ENCODE assay signal across 19 cellular contexts in the genomic region with DNA sequence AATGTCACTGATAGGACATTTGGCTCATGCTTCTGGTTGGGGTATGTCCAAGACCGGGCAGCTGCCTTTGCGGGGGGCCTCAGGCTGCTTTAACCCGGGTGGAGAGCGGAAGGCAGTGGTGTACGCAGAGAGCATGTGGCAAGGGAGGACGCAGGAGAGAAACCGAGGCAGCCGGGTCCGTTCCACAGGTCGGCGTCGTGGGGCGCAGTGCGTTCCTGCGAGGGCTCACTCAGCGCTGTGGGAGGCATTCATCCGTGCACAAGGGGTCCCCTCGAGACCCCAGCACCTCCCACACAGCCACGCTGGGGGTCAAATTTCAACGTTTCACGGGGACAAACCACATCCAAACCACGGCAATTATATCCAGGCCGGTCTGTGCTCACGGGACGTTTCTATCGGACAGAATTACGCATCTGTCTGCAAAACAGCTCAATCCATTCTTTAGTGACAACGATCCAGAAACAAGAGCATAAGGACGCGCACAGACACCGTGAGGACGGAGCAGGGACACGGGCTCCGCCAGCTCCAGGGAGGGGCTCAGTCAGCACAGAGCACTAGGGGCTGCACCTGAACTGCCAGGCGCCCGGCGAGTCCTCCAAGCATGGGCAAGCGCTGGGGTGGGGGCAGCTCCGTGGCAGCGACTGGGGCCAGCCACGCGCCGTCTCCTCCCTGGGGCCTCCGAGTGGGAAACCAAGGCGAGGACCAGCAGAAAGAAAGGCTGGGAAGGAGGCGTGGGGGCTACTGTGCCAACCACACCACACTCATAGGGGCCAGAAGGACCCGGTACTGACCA.
A peak's percentile ranks its signal among the peaks of the same experiment; 100 is the strongest.
DNase-seq lines count a peak whose midpoint lies in the region; TF ChIP-seq lines count a peak whose summit lies in the region.
"Had no signal": no experiment of that assay in that cellular context is flagged by ENCODE, and none has a peak within 500 bp of the region (broad histone marks: within the 10 kb centered on the region; RNA-seq: fewer than 3 reads in every experiment).

No MANE protein-coding gene starts in this region.

- H3K9me3 ChIP-seq in KOPT-K1 (ENCODE audit: insufficient read depth, low read length, poor library complexity, severe bottlenecking), result no peaks in the 10 kb centered on the region
- no peaks in the 10 kb centered on the region for H3K9me3 ChIP-seq in neural progenitor cell (ENCODE audit: low read depth)
- no peaks in the 10 kb centered on the region for H3K9me3 ChIP-seq in transverse colon

- H3K9ac ChIP-seq in neural progenitor cell, result no peak overlapping the region
- H3K9ac ChIP-seq: KMS-11 had no signal

- TF ChIP-seq POLR2A in transverse colon (IDR thresholded peaks at IDR 0.05), result no peak

- H3K79me2 ChIP-seq in neural progenitor cell (ENCODE audit: low read depth), result no peaks in the 10 kb centered on the region

- in situ Hi-C loops in transverse colon (cut with MboI; ENCODE audit: low pct_ligation_motif_present in 1 of 4, low pct_unique_long_range_greater_than_20kb in 1 of 4, low sequenced_read_pairs in 3 of 4), result no loop called here

- H3K27me3 ChIP-seq in neural progenitor cell (no peaks in the 10 kb centered on the region), transverse colon (no peaks in the 10 kb centered on the region)

- DNase-seq in activated CD4-positive, alpha-beta T cell treated with anti-CD3 and anti-CD28 coated beads, Interleukin-2, amount 10 ng/mL, durations not matched to agents 24 days and 14 days, result peak; percentile 52
- DNase-seq in activated CD4-positive, alpha-beta T cell treated with anti-CD3 and anti-CD28 coated beads, Interleukin-2, amount 50 U/mL, for 48 hours, result no peak
- DNase-seq in glutamatergic neuron, result no peak
- DNase-seq in neural progenitor cell (ENCODE audit: low spot score), result no peak
- no peak for DNase-seq in SW 1271 (lab: John Stamatoyannopoulos, UW)
- no peak for DNase-seq in transverse colon
- DNase-seq in COR-L47 (lab: John Stamatoyannopoulos, UW), result no peak
- DNase-seq: 8988T, EL, HFFc6, NCI-H1048, NCI-H1436 treated with DMSO at 0.1 percent for 48 hours, NCI-H2081, NCI-H510A, NCI-H774, PC-3 had no signal

- H3K36me3 Mint-ChIP-seq in activated CD4-positive, alpha-beta T cell treated with anti-CD3 and anti-CD28 coated beads, Interleukin-2, amount 10 ng/mL, durations not matched to agents 24 days and 14 days (ENCODE audit: low read depth), result no peaks in the 10 kb centered on the region
- peaks cover 6% of the 10 kb centered on the region for H3K36me3 Mint-ChIP-seq in glutamatergic neuron (ENCODE audit: unreplicated experiment)
- peaks cover 7% of the 10 kb centered on the region for H3K36me3 Mint-ChIP-seq in neural progenitor cell

- H3K4me3 ChIP-seq in neural progenitor cell (no peak overlapping the region), transverse colon (no peak overlapping the region)

- no peaks in the 10 kb centered on the region for H4K20me1 ChIP-seq in neural progenitor cell (ENCODE audit: low read depth)

- no peak overlapping the region for H3K4me2 ChIP-seq in neural progenitor cell
- H3K4me2 ChIP-seq: KMS-11 had no signal

- H3K4me1 ChIP-seq in neural progenitor cell (no peaks in the 10 kb centered on the region), transverse colon (no peaks in the 10 kb centered on the region)

- TF ChIP-seq CTCF in glutamatergic neuron (IDR thresholded peaks at IDR 0.05; ENCODE audit: partially characterized antibody, unreplicated experiment), result no peak
- TF ChIP-seq CTCF in neural progenitor cell (IDR thresholded peaks at IDR 0.05), result no peak
- TF ChIP-seq CTCF in transverse colon (IDR thresholded peaks at IDR 0.05), result no peak

- no peaks in the 10 kb centered on the region for H3K9me3 Mint-ChIP-seq in activated CD4-positive, alpha-beta T cell treated with anti-CD3 and anti-CD28 coated beads, Interleukin-2, amount 10 ng/mL, durations not matched to agents 24 days and 14 days
- H3K9me3 Mint-ChIP-seq in glutamatergic neuron (ENCODE audit: unreplicated experiment) (peaks cover 19% of the 10 kb centered on the region), neural progenitor cell (no peaks in the 10 kb centered on the region)

- H3K4me3 Mint-ChIP-seq in activated CD4-positive, alpha-beta T cell treated with anti-CD3 and anti-CD28 coated beads, Interleukin-2, amount 10 ng/mL, durations not matched to agents 24 days and 14 days, result no peak overlapping the region
- H3K4me3 Mint-ChIP-seq in glutamatergic neuron (ENCODE audit: unreplicated experiment) (peak overlapping the region; percentile 9), neural progenitor cell (no peak overlapping the region)
- H3K4me3 Mint-ChIP-seq: HFFc6 had no signal

- H3K4me1 Mint-ChIP-seq in activated CD4-positive, alpha-beta T cell treated with anti-CD3 and anti-CD28 coated beads, Interleukin-2, amount 10 ng/mL, durations not matched to agents 24 days and 14 days, result peaks cover 2% of the 10 kb centered on the region
- H3K4me1 Mint-ChIP-seq in glutamatergic neuron (ENCODE audit: low read depth, unreplicated experiment) (peaks cover 13% of the 10 kb centered on the region), neural progenitor cell (no peaks in the 10 kb centered on the region)

- H3K27ac ChIP-seq in KOPT-K1 (ENCODE audit: low read depth, low read length, poor library complexity, severe bottlenecking) (peak overlapping the region; percentile 40), neural progenitor cell (no peak overlapping the region), transverse colon (no peak overlapping the region)
- H3K27ac ChIP-seq: KMS-11, RWPE1 had no signal

- intact Hi-C loops in activated CD4-positive, alpha-beta T cell treated with anti-CD3 and anti-CD28 coated beads, Interleukin-2, amount 10 ng/mL, durations not matched to agents 24 days and 14 days (cut with micrococcal nuclease), result no loop called here
- intact Hi-C loops in transverse colon (cut with DNase I; ENCODE audit: low total_unique reads), result no loop called here

- no peaks in the 10 kb centered on the region for H3F3A ChIP-seq in neural progenitor cell (ENCODE audit: low read depth)

- H3K27me3 Mint-ChIP-seq in activated CD4-positive, alpha-beta T cell treated with anti-CD3 and anti-CD28 coated beads, Interleukin-2, amount 10 ng/mL, durations not matched to agents 24 days and 14 days, result no peaks in the 10 kb centered on the region
- H3K27me3 Mint-ChIP-seq in glutamatergic neuron (ENCODE audit: unreplicated experiment) (peaks cover 10% of the 10 kb centered on the region), neural progenitor cell (ENCODE audit: insufficient read depth, low read depth) (no peaks in the 10 kb centered on the region)

- H2AFZ ChIP-seq in neural progenitor cell (replicated peaks), result no peak overlapping the region

- H3K36me3 ChIP-seq in KOPT-K1 (ENCODE audit: insufficient read depth, low read length), result no peaks in the 10 kb centered on the region
- H3K36me3 ChIP-seq in neural progenitor cell, result no peaks in the 10 kb centered on the region
- H3K36me3 ChIP-seq in transverse colon, result no peaks in the 10 kb centered on the region

- no peak overlapping the region for H3K27ac Mint-ChIP-seq in activated CD4-positive, alpha-beta T cell treated with anti-CD3 and anti-CD28 coated beads, Interleukin-2, amount 10 ng/mL, durations not matched to agents 24 days and 14 days
- no peak overlapping the region for H3K27ac Mint-ChIP-seq in glutamatergic neuron (ENCODE audit: unreplicated experiment)
- peak overlapping the region; percentile 90 for H3K27ac Mint-ChIP-seq in neural progenitor cell
- H3K27ac Mint-ChIP-seq: HFFc6 had no signal

- 95 to 100% methylated on average over 3 to 47 of the region's 47 CpGs for WGBS in transverse colon (ENCODE audit: low coverage in 1 of 2), 2 donors

- no peak for TF ChIP-seq EP300 in transverse colon (IDR thresholded peaks at IDR 0.05; ENCODE audit: low read depth)
